In genomic region chr17:81179220-81179619, GRCh38 we compare ENCODE assay signal across 34 cellular contexts. TPM values are rescaled to one million over a fixed set of nuclear protein-coding genes. Genes with fewer than 3 reads are reported as not detected.
"Had no signal": no experiment of that assay in that cellular context is flagged by ENCODE, and none has a peak within 500 bp of the region (broad histone marks: within the 10 kb centered on the region; RNA-seq: fewer than 3 reads in every experiment).

No MANE protein-coding gene starts in this region.

- H3K4me1 ChIP-seq: esophagus muscularis mucosa, left lung, neural progenitor cell, prostate gland, right atrium auricular region, transverse colon, upper lobe of right lung, uterus had no signal

- H3K27ac ChIP-seq: dorsolateral prefrontal cortex, epithelial cell of prostate, esophagus muscularis mucosa, heart right ventricle, left lung, neural progenitor cell, prostate gland, right atrium auricular region, skin epidermis, spleen, transverse colon, upper lobe of right lung, uterus had no signal

- H3K27me3 ChIP-seq: dorsolateral prefrontal cortex, neural progenitor cell, right atrium auricular region, uterus had no signal

- DNase-seq: dorsolateral prefrontal cortex; effector CD4-positive, alpha-beta T cell; foreskin melanocyte; glutamatergic neuron; heart right ventricle; hippocampal formation; left cardiac atrium; left lung; mesenchymal stem cell; mucosa of descending colon; naive thymus-derived CD4-positive, alpha-beta T cell; nucleus accumbens; spleen; stimulated activated CD4-positive, alpha-beta T cell treated with anti-CD3 and anti-CD28 coated beads, Interleukin-4, amount 100 ng/mL, for 4 hours; stimulated activated naive B cell treated with anti-CD40 and anti-IgM and Interleukin-4, amounts not matched to agents 10 μg/mL and 1 μg/mL and 100 μg/mL, for 72 hours; transverse colon; upper lobe of right lung; uterus had no signal

- H3K4me3 ChIP-seq: dorsolateral prefrontal cortex, esophagus muscularis mucosa, heart right ventricle, left lung, mucosa of descending colon, neural progenitor cell, prostate gland, right atrium auricular region, skin epidermis, spleen, transverse colon, upper lobe of right lung, uterus had no signal

- H3K4me1 Mint-ChIP-seq: mesothelial cell of epicardium; naive thymus-derived CD4-positive, alpha-beta T cell; neural progenitor cell; stimulated activated naive B cell treated with anti-CD40 and anti-IgM and Interleukin-4, amounts not matched to agents 10 μg/mL and 1 μg/mL and 100 μg/mL, for 72 hours had no signal

- H3K4me3 Mint-ChIP-seq: mesothelial cell of epicardium; naive thymus-derived CD4-positive, alpha-beta T cell; nephron; neural progenitor cell; stimulated activated naive B cell treated with anti-CD40 and anti-IgM and Interleukin-4, amounts not matched to agents 10 μg/mL and 1 μg/mL and 100 μg/mL, for 72 hours; stimulated activated naive CD8-positive, alpha-beta T cell treated with anti-CD3 and anti-CD28 coated beads, Interleukin-15, Interleukin-2, amounts not matched to agents 100 ng/mL and 50 ng/mL, for 24 hours had no signal

- H3K27ac Mint-ChIP-seq: mesothelial cell of epicardium; naive thymus-derived CD4-positive, alpha-beta T cell; nephron; neural progenitor cell; stimulated activated naive B cell treated with anti-CD40 and anti-IgM and Interleukin-4, amounts not matched to agents 10 μg/mL and 1 μg/mL and 100 μg/mL, for 72 hours; stimulated activated naive CD8-positive, alpha-beta T cell treated with anti-CD3 and anti-CD28 coated beads, Interleukin-15, Interleukin-2, amounts not matched to agents 100 ng/mL and 50 ng/mL, for 24 hours had no signal

- H3K9me3 Mint-ChIP-seq: stimulated activated naive CD8-positive, alpha-beta T cell treated with anti-CD3 and anti-CD28 coated beads, Interleukin-15, Interleukin-2, amounts not matched to agents 100 ng/mL and 50 ng/mL, for 24 hours had no signal

- ATAC-seq: left cardiac atrium; left lung; mucosa of descending colon; naive thymus-derived CD4-positive, alpha-beta T cell; stimulated activated naive B cell treated with anti-CD40 and anti-IgM and Interleukin-4, amounts not matched to agents 10 μg/mL and 1 μg/mL and 100 μg/mL, for 72 hours; upper lobe of right lung had no signal

- H3K9me3 ChIP-seq: mucosa of descending colon, prostate gland, transverse colon, upper lobe of right lung, uterus had no signal

- H3K4me2 ChIP-seq: neural progenitor cell had no signal

- H2AFZ ChIP-seq: neural progenitor cell had no signal

- H3K9ac ChIP-seq: neural progenitor cell had no signal

- H3K36me3 ChIP-seq: esophagus muscularis mucosa, heart right ventricle, left lung, neural progenitor cell, prostate gland, right atrium auricular region, spleen, transverse colon, upper lobe of right lung, uterus had no signal

- FAIRE-seq: colon, islet of Langerhans had no signal

- H3K36me3 Mint-ChIP-seq: naive thymus-derived CD4-positive, alpha-beta T cell; neural progenitor cell had no signal

RNA-seq across cellular contexts. Expression of gene AATK, which starts 13.2 kb away (rescaled TPM):
- total RNA-seq: osteocyte had no signal
- polyA plus RNA-seq: naive thymus-derived CD4-positive, alpha-beta T cell had no signal

RNA-seq across cellular contexts. Expression of gene PVALEF, which starts 13.9 kb away (rescaled TPM):
- total RNA-seq: esophagus muscularis mucosa; fibroblast of lung; heart right ventricle; kidney epithelial cell; left cardiac atrium; left lung; lower leg skin; lung microvascular endothelial cell; mucosa of descending colon; naive thymus-derived CD4-positive, alpha-beta T cell; osteocyte; prostate gland; right atrium auricular region; spleen; transverse colon; upper lobe of right lung; uterus had no signal
- polyA plus RNA-seq: fibroblast of lung; heart right ventricle; naive thymus-derived CD4-positive, alpha-beta T cell; spleen had no signal
